1 cellular context compared by ENCODE assay signal in the genomic region with DNA sequence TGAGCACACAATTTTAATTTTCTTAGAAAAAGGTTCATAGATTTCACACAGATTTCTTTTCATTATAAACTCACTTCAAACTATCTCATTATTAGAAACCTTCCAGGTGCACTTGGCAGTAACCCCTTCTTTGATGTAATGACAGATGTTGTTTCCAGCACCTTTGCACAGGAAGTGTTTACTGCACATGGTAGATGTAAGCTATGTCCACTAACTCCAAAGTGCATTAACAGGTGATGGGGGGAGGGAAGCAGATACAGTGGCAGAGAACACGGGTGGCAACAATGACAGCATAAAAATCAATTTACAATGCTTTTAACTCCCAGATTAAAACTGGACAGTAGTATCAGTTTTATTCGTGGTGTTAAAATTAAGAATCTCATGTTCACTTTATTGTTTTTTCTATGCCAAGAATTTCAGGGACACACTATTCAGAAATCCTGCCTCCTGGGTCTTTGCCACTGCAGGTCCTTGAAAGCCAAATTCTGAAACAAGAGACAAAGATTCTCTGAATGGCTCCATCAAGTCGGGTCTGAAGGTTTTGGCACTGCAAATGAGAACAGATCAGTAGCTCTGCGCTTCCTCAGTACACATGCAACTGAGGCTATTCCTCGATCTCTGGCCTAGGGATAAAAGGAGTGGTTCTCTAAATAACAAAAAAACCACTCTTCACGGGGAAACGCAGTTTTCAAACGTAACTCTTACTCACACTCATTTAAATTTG.
TF ChIP-seq lines count a peak whose summit lies in the region.

No MANE protein-coding gene starts in this region.

TF ChIP-seq in HepG2, 621 proteins besides CTCF, POLR2A, EP300 and RAD21 (continued from another document):
- TF ChIP-seq, protein P1, sequence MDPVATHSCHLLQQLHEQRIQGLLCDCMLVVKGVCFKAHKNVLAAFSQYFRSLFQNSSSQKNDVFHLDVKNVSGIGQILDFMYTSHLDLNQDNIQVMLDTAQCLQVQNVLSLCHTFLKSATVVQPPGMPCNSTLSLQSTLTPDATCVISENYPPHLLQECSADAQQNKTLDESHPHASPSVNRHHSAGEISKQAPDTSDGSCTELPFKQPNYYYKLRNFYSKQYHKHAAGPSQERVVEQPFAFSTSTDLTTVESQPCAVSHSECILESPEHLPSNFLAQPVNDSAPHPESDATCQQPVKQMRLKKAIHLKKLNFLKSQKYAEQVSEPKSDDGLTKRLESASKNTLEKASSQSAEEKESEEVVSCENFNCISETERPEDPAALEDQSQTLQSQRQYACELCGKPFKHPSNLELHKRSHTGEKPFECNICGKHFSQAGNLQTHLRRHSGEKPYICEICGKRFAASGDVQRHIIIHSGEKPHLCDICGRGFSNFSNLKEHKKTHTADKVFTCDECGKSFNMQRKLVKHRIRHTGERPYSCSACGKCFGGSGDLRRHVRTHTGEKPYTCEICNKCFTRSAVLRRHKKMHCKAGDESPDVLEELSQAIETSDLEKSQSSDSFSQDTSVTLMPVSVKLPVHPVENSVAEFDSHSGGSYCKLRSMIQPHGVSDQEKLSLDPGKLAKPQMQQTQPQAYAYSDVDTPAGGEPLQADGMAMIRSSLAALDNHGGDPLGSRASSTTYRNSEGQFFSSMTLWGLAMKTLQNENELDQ (CRISPR knock-in tag; IDR thresholded peaks at IDR 0.05; ENCODE audit: borderline replicate concordance) = no peak
- TF ChIP-seq NR1H2 (CRISPR knock-in tag; IDR thresholded peaks at IDR 0.05; ENCODE audit: borderline replicate concordance, low read depth) (no peak), IKZF4 (CRISPR knock-in tag; IDR thresholded peaks at IDR 0.05; ENCODE audit: borderline replicate concordance, low read depth, not compliant biosample characterization) (no peak), MEIS1 (CRISPR knock-in tag; IDR thresholded peaks at IDR 0.05; ENCODE audit: borderline replicate concordance) (no peak), POLR2AphosphoS5 (IDR thresholded peaks at IDR 0.05; ENCODE audit: low read depth, low read length) (no peak), HHEX (CRISPR knock-in tag; IDR thresholded peaks at IDR 0.05) (no peak), ZNF180 (CRISPR knock-in tag; IDR thresholded peaks at IDR 0.05; ENCODE audit: borderline replicate concordance, low read depth) (no peak), HNRNPK (IDR thresholded peaks at IDR 0.05; ENCODE audit: low read depth, low read length, poor library complexity, severe bottlenecking) (no peak), ESRRA (CRISPR knock-in tag; IDR thresholded peaks at IDR 0.05; ENCODE audit: low read depth) (no peak), ZNF850 (CRISPR knock-in tag; conservative IDR thresholded peaks at IDR 0.05) (no peak), MAF1 (CRISPR knock-in tag; IDR thresholded peaks at IDR 0.05; ENCODE audit: borderline replicate concordance) (no peak), ZNF773 (CRISPR knock-in tag; IDR thresholded peaks at IDR 0.05; ENCODE audit: borderline replicate concordance) (no peak)
- TF ChIP-seq, protein P2, sequence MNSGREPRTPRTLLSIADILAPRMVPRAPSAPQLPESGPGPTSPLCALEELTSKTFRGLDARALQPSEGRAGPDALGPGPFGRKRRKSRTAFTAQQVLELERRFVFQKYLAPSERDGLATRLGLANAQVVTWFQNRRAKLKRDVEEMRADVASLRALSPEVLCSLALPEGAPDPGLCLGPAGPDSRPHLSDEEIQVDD (CRISPR knock-in tag; IDR thresholded peaks at IDR 0.05; ENCODE audit: borderline replicate concordance) = no peak
- TF ChIP-seq, protein P3, sequence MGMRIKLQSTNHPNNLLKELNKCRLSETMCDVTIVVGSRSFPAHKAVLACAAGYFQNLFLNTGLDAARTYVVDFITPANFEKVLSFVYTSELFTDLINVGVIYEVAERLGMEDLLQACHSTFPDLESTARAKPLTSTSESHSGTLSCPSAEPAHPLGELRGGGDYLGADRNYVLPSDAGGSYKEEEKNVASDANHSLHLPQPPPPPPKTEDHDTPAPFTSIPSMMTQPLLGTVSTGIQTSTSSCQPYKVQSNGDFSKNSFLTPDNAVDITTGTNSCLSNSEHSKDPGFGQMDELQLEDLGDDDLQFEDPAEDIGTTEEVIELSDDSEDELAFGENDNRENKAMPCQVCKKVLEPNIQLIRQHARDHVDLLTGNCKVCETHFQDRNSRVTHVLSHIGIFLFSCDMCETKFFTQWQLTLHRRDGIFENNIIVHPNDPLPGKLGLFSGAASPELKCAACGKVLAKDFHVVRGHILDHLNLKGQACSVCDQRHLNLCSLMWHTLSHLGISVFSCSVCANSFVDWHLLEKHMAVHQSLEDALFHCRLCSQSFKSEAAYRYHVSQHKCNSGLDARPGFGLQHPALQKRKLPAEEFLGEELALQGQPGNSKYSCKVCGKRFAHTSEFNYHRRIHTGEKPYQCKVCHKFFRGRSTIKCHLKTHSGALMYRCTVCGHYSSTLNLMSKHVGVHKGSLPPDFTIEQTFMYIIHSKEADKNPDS (CRISPR knock-in tag; IDR thresholded peaks at IDR 0.05) = no peak
